Comparison of ENCODE assay signal across 13 cellular contexts in the genomic region with DNA sequence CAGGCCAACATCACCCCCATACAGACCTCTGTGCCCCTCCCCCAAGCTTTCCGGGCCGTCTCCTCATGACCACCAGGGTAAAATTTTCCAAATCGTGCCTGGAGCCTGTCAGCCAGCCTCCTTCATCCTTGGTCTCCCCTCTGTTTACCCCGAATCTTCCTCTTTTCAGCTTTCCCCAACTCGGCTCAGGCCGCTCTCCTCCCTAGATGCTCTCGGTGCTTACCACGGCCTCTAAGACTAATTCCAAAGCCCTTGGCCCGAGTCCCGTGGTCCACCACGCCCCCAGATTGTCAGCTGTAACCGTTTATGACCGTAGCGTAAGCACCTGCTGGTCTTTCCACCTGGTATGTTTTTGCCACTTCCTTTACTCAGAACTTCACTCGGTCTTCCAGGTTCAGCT. TPM values are rescaled to one million over a fixed set of nuclear protein-coding genes. Genes with fewer than 3 reads are reported as not detected.
DNase-seq lines count a peak whose midpoint lies in the region; ATAC-seq and TF ChIP-seq lines count a peak whose summit lies in the region.
"Had no signal": no experiment of that assay in that cellular context is flagged by ENCODE, and none has a peak within 500 bp of the region (broad histone marks: within the 10 kb centered on the region; RNA-seq: fewer than 3 reads in every experiment).

No MANE protein-coding gene starts in this region.

- peaks cover 37% of the 10 kb centered on the region for H3K27me3 Mint-ChIP-seq in activated T-cell treated with anti-CD3 and anti-CD28 coated beads, Interleukin-2, amount 50 U/mL, for 72 hours (ENCODE audit: low read depth)
- peaks cover 43 to 46% of the 10 kb centered on the region in 2 donors for H3K27me3 Mint-ChIP-seq in effector memory CD8-positive, alpha-beta T cell

- peaks cover 13% of the 10 kb centered on the region for H3K4me1 Mint-ChIP-seq in activated T-cell treated with anti-CD3 and anti-CD28 coated beads, Interleukin-2, amount 50 U/mL, for 72 hours (ENCODE audit: low read depth)
- peaks cover 13 to 24% of the 10 kb centered on the region in 2 donors for H3K4me1 Mint-ChIP-seq in effector memory CD8-positive, alpha-beta T cell (ENCODE audit: low read depth in 2 of 2)
- peaks cover 32% of the 10 kb centered on the region for H3K4me1 Mint-ChIP-seq in stimulated activated effector memory CD8-positive, alpha-beta T cell treated with anti-CD3 and anti-CD28 coated beads, Interleukin-12 subunit alpha, Interleukin-12 subunit beta, amount 100 ng/mL, for 72 hours

- peaks cover 22 to 43% of the 10 kb centered on the region in 2 donors for H3K4me1 ChIP-seq in ascending aorta

- peaks cover 13% of the 10 kb centered on the region for H3K27me3 ChIP-seq in ascending aorta

- peak overlapping the region in 1 of 2 donors; percentile 10 for H3K4me3 ChIP-seq in ascending aorta
- H3K4me3 ChIP-seq: BLaER1 treated with 17β-estradiol and CSF1 and Interleukin-3, amounts not matched to agents 10 nM and 100 nM had no signal

- no peaks in the 10 kb centered on the region for H3K36me3 Mint-ChIP-seq in activated T-cell treated with anti-CD3 and anti-CD28 coated beads, Interleukin-2, amount 50 U/mL, for 72 hours (ENCODE audit: insufficient read depth in 2 of 2)
- H3K36me3 Mint-ChIP-seq in effector memory CD8-positive, alpha-beta T cell (ENCODE audit: insufficient read depth): peaks cover 10% of the 10 kb centered on the region
- H3K36me3 Mint-ChIP-seq in stimulated activated effector memory CD8-positive, alpha-beta T cell treated with anti-CD3 and anti-CD28 coated beads, Interleukin-12 subunit alpha, Interleukin-12 subunit beta, amount 100 ng/mL, for 72 hours: no peaks in the 10 kb centered on the region

- H3K27ac ChIP-seq in ascending aorta: no peak overlapping the region
- H3K27ac ChIP-seq: BLaER1 treated with 17β-estradiol and CSF1 and Interleukin-3, amounts not matched to agents 10 nM and 100 nM; GM23248 had no signal

- no peak for DNase-seq in activated T-cell treated with anti-CD3 and anti-CD28 coated beads, Interleukin-2, amount 50 U/mL, for 72 hours
- no peak for DNase-seq in activated T-cell treated with anti-CD3 and anti-CD28 coated beads, Interleukin-2, amount 50 U/mL, for 48 hours
- DNase-seq in NCI-H510A (lab: John Stamatoyannopoulos, UW) (peak; percentile 21), DMS79 (lab: John Stamatoyannopoulos, UW) (no peak), H4 (ENCODE audit: low spot score) (no peak), ascending aorta (ENCODE audit: low spot score in 2 of 2) (no peak)
- no peak for DNase-seq in effector memory CD8-positive, alpha-beta T cell
- DNase-seq in stimulated activated effector memory CD8-positive, alpha-beta T cell treated with anti-CD3 and anti-CD28 coated beads, Interleukin-12 subunit alpha, Interleukin-12 subunit beta, amount 100 ng/mL, for 72 hours (ENCODE audit: low spot score in 2 of 2): no peak
- DNase-seq: kidney glomerular epithelial cell, NCI-H345 had no signal

- no peak for TF ChIP-seq CTCF in ascending aorta (IDR thresholded peaks at IDR 0.05)

- intact Hi-C loops in ascending aorta (cut with DNase I): loop anchor here (2.0 kb wide), 1 partner anchor 29 kb away; no protein-coding TSS in a partner anchor

- no peak for ATAC-seq in activated T-cell treated with anti-CD3 and anti-CD28 coated beads, Interleukin-2, amount 50 U/mL, for 72 hours (replicated peaks in 1 of 2)
- no peak for ATAC-seq in effector memory CD8-positive, alpha-beta T cell (replicated peaks)
- no peak for ATAC-seq in stimulated activated effector memory CD8-positive, alpha-beta T cell treated with anti-CD3 and anti-CD28 coated beads, Interleukin-12 subunit alpha, Interleukin-12 subunit beta, amount 100 ng/mL, for 72 hours
- ATAC-seq: activated naive CD4-positive, alpha-beta T cell treated with anti-CD3 and anti-CD28 coated beads, Interleukin-2, amount 50 U/mL, for 72 hours had no signal

- no peaks in the 10 kb centered on the region for H3K9me3 Mint-ChIP-seq in activated T-cell treated with anti-CD3 and anti-CD28 coated beads, Interleukin-2, amount 50 U/mL, for 72 hours
- no peaks in the 10 kb centered on the region for H3K9me3 Mint-ChIP-seq in effector memory CD8-positive, alpha-beta T cell
- no peaks in the 10 kb centered on the region for H3K9me3 Mint-ChIP-seq in stimulated activated effector memory CD8-positive, alpha-beta T cell treated with anti-CD3 and anti-CD28 coated beads, Interleukin-12 subunit alpha, Interleukin-12 subunit beta, amount 100 ng/mL, for 72 hours
- H3K9me3 Mint-ChIP-seq: activated naive CD4-positive, alpha-beta T cell treated with anti-CD3 and anti-CD28 coated beads, Interleukin-2, amount 50 U/mL, for 72 hours had no signal

- no peaks in the 10 kb centered on the region for H3K9me3 ChIP-seq in ascending aorta

- H3K4me3 Mint-ChIP-seq in activated T-cell treated with anti-CD3 and anti-CD28 coated beads, Interleukin-2, amount 50 U/mL, for 72 hours: peak overlapping the region; percentile 59 to 66
- H3K4me3 Mint-ChIP-seq in effector memory CD8-positive, alpha-beta T cell: peak overlapping the region; percentile 51 to 53
- H3K4me3 Mint-ChIP-seq in stimulated activated effector memory CD8-positive, alpha-beta T cell treated with anti-CD3 and anti-CD28 coated beads, Interleukin-12 subunit alpha, Interleukin-12 subunit beta, amount 100 ng/mL, for 72 hours: peak overlapping the region; percentile 51

- H3K27ac Mint-ChIP-seq in activated T-cell treated with anti-CD3 and anti-CD28 coated beads, Interleukin-2, amount 50 U/mL, for 72 hours: no peak overlapping the region
- no peak overlapping the region for H3K27ac Mint-ChIP-seq in effector memory CD8-positive, alpha-beta T cell
- H3K27ac Mint-ChIP-seq in stimulated activated effector memory CD8-positive, alpha-beta T cell treated with anti-CD3 and anti-CD28 coated beads, Interleukin-12 subunit alpha, Interleukin-12 subunit beta, amount 100 ng/mL, for 72 hours: no peak overlapping the region
- H3K27ac Mint-ChIP-seq: activated naive CD4-positive, alpha-beta T cell treated with anti-CD3 and anti-CD28 coated beads, Interleukin-2, amount 50 U/mL, for 72 hours had no signal

- H3K36me3 ChIP-seq in ascending aorta: no peaks in the 10 kb centered on the region

RNA-seq across cellular contexts. Expression of gene RASL10A, which starts 1.4 kb away (rescaled TPM):
- under 1 TPM in 1 of 2 donors, not detected in 1; 0.84 TPM for total RNA-seq in activated T-cell treated with anti-CD3 and anti-CD28 coated beads, Interleukin-2, amount 50 U/mL, for 72 hours
- total RNA-seq in H4 (2014; rRNA removed; shearing (Covaris generic)): not detected in 2 replicates
- not detected for total RNA-seq in ascending aorta
- total RNA-seq: GM23248 had no signal

RNA-seq across cellular contexts. Expression of gene GAS2L1, which starts 7.6 kb away (rescaled TPM):
- under 1 TPM; 0.41 to 0.79 TPM for total RNA-seq in activated T-cell treated with anti-CD3 and anti-CD28 coated beads, Interleukin-2, amount 50 U/mL, for 72 hours
- total RNA-seq in H4 (2014; rRNA removed; shearing (Covaris generic)): 3.9 and 4.0 TPM in 2 replicates
- total RNA-seq in ascending aorta: 99.3 TPM

RNA-seq across cellular contexts. Expression of gene EWSR1, which starts 46.0 kb away (rescaled TPM):
- 100 to 1,000 TPM; 279 to 285 TPM for total RNA-seq in activated T-cell treated with anti-CD3 and anti-CD28 coated beads, Interleukin-2, amount 50 U/mL, for 72 hours
- total RNA-seq in H4 (2014; rRNA removed; shearing (Covaris generic)): 153 and 206 TPM in 2 replicates
- 133 TPM for total RNA-seq in ascending aorta

RNA-seq across cellular contexts. Expression of gene RHBDD3, which starts 46.3 kb away (rescaled TPM):
- 10 to 100 TPM; 22.4 to 29.4 TPM for total RNA-seq in activated T-cell treated with anti-CD3 and anti-CD28 coated beads, Interleukin-2, amount 50 U/mL, for 72 hours
- 13.6 and 14.2 TPM in 2 replicates for total RNA-seq in H4 (2014; rRNA removed; shearing (Covaris generic))
- total RNA-seq in ascending aorta: 254 TPM

Comparison
In these comparisons a context has a peak if more than half of its experiments do, and no peak if none do; other contexts are left out.
1. RNA of gene GAS2L1, which starts 7.6 kb away (total RNA-seq): 99.3 TPM in ascending aorta (single experiment); 3.9 to 4.0 TPM in H4 and 0.41 to 0.79 TPM in activated T-cell treated with anti-CD3 and anti-CD28 coated beads, Interleukin-2, amount 50 U/mL, for 72 hours; every median in the first group is over 10 times any median in the second.
2. Peak in every context shown above with its lines, with median percentiles within 50 percentile points of each other: H3K4me3 Mint-ChIP-seq.